12 cellular contexts compared by ENCODE assay signal in genomic region chr13:109884462-109884861, GRCh38.
DNase-seq lines count a peak whose midpoint lies in the region; ATAC-seq and TF ChIP-seq lines count a peak whose summit lies in the region.
"Had no signal": no experiment of that assay in that cellular context is flagged by ENCODE, and none has a peak within 500 bp of the region (broad histone marks: within the 10 kb centered on the region; RNA-seq: fewer than 3 reads in every experiment).

No MANE protein-coding gene starts in this region.

- H3K27ac ChIP-seq in DND-41 (ENCODE audit: low read length), result no peak overlapping the region
- H3K27ac ChIP-seq: C4-2B had no signal

- no peak overlapping the region for H3K4me2 ChIP-seq in DND-41 (ENCODE audit: insufficient read depth, low read length)

- no peak overlapping the region for H3K9ac ChIP-seq in DND-41 (ENCODE audit: low read depth, low read length)

- no peaks in the 10 kb centered on the region for H3K36me3 ChIP-seq in DND-41 (ENCODE audit: insufficient read depth, low read length)

- no peak overlapping the region for H3K4me3 ChIP-seq in DND-41 (ENCODE audit: low read depth in 1 of 2, low read length in 2 of 2)

- DNase-seq in DND-41 (no peak), LHCN-M2 (ENCODE audit: low read depth) (peak; percentile 66), myocyte (ENCODE audit: low read depth) (peak; percentile 66), NCI-H524 (lab: John Stamatoyannopoulos, UW) (no peak), anterior cingulate cortex (lab: John Stamatoyannopoulos, UW) (no peak)
- no peak for DNase-seq in stimulated activated CD4-positive, alpha-beta T cell treated with anti-CD3 and anti-CD28 coated beads, Interleukin-4, amount 100 ng/mL, for 4 hours
- DNase-seq: Caco-2; CD4-positive, alpha-beta T cell; DMS79; GF-D8; H9 had no signal

- peak; percentile 86 for ATAC-seq in DND-41 (ENCODE audit: insufficient read depth, low read depth)

- no peaks in the 10 kb centered on the region for H3K9me3 ChIP-seq in DND-41 (ENCODE audit: insufficient read depth, low read length, severe bottlenecking)

- H4K20me1 ChIP-seq in DND-41 (ENCODE audit: insufficient read depth, low read length), result no peaks in the 10 kb centered on the region

- TF ChIP-seq CTCF in DND-41 (IDR thresholded peaks at IDR 0.05; ENCODE audit: borderline replicate concordance, extremely low read depth, low read length, poor library complexity, severe bottlenecking), result no peak

- H3K79me2 ChIP-seq in DND-41 (ENCODE audit: insufficient read depth, low read length), result no peaks in the 10 kb centered on the region

- no peak overlapping the region for H2AFZ ChIP-seq in DND-41 (ENCODE audit: low read depth, low read length)

- peaks cover 5% of the 10 kb centered on the region; the same call in 1 of the 2 replicates for H3K4me1 ChIP-seq in DND-41 (ENCODE audit: insufficient read depth, low read length)
- H3K4me1 ChIP-seq: Caco-2 had no signal

- no peaks in the 10 kb centered on the region for H3K27me3 ChIP-seq in DND-41 (ENCODE audit: insufficient read depth, low read length, poor library complexity)

Comparison
In these comparisons a context has a peak if more than half of its experiments do, and no peak if none do; other contexts are left out.
1. DNase-seq: peak in LHCN-M2 (single experiment) and myocyte (single experiment); none in DND-41 (single experiment), NCI-H524 (0 of 2), anterior cingulate cortex (0 of 58) and stimulated activated CD4-positive, alpha-beta T cell treated with anti-CD3 and anti-CD28 coated beads, Interleukin-4, amount 100 ng/mL, for 4 hours (0 of 2).